Comparison of ENCODE assay signal across 17 cellular contexts in the genomic region with DNA sequence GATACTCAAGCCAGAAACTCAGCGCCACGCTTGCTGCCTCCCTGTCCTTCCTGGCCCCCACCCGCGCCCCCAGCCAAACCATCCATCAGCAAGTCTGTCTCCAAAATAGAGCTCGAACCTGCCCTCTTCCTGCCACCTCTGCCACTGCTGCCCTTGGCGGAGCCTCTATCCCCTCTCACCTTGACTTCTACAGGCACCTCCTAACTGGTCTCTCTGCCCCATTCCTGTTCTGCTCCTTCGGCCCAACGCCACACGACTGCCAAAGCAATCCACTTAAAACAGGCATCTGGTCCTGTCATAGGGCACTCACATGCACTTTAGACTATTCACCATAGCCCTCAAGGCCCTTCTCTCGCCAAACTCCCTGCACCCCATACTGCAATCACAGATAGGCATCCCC.
DNase-seq lines count a peak whose midpoint lies in the region; ATAC-seq and TF ChIP-seq lines count a peak whose summit lies in the region.
"Had no signal": no experiment of that assay in that cellular context is flagged by ENCODE, and none has a peak within 500 bp of the region (broad histone marks: within the 10 kb centered on the region; RNA-seq: fewer than 3 reads in every experiment).

No MANE protein-coding gene starts in this region.

- no peak for TF ChIP-seq POLR2A in breast epithelium (IDR thresholded peaks at IDR 0.05)
- no peak for TF ChIP-seq POLR2A in transverse colon (IDR thresholded peaks at IDR 0.05)

- POLR2A ChIA-PET in MCF 10A (lab: Yijun Ruan, JAX) = interaction anchor here (2.0 to 2.4 kb wide), 2 partner anchors 13 to 17 kb away, joined by 5 to 7 read pairs; no protein-coding TSS in a partner anchor

- peak overlapping the region; percentile 84 to 90 for H3K27ac ChIP-seq in breast epithelium
- no peak overlapping the region for H3K27ac ChIP-seq in lower lobe of right lung
- H3K27ac ChIP-seq in transverse colon = peak overlapping the region; percentile 86 to 93 (median 88)

- peaks cover 0 to 28% of the 10 kb centered on the region in 2 donors for H3K4me1 ChIP-seq in breast epithelium
- H3K4me1 ChIP-seq in lower lobe of right lung = peaks cover 53% of the 10 kb centered on the region
- H3K4me1 ChIP-seq in transverse colon = peaks cover 15 to 64% (median 34%) of the 10 kb centered on the region in 4 donors

- no peaks in the 10 kb centered on the region for H3K36me3 Mint-ChIP-seq in MCF 10A (ENCODE audit: insufficient read depth, unreplicated experiment)

- H3K27ac Mint-ChIP-seq in MCF 10A (ENCODE audit: low read depth, unreplicated experiment) = no peak overlapping the region
- H3K27ac Mint-ChIP-seq: H9 had no signal

- in situ Hi-C loops in transverse colon (cut with MboI; ENCODE audit: low pct_ligation_motif_present in 1 of 4, low pct_unique_long_range_greater_than_20kb in 1 of 4, low sequenced_read_pairs in 3 of 4) = no loop called here

- no TSS peak for BruUV-seq in MCF 10A (replicated peaks; lab: Mats Ljungman, UMichigan)

- DNase-seq in breast epithelium (ENCODE audit: low spot score in 2 of 2) (no peak), MCF 10A (ENCODE audit: unreplicated experiment) (no peak), NCI-H69 (lab: John Stamatoyannopoulos, UW) (peak; percentile 33), lower lobe of right lung (no peak), transverse colon (no peak), NCI-H128 (lab: John Stamatoyannopoulos, UW; ENCODE audit: unreplicated experiment) (no peak), NCI-H2171 treated with DMSO at 0.1 percent for 48 hours (lab: John Stamatoyannopoulos, UW) (no peak), amygdala (lab: John Stamatoyannopoulos, UW) (no peak)
- DNase-seq: C1 segment of cervical spinal cord; DMS 273 treated with DMSO at 0.1 percent for 48 hours; H9; MM.1S; NCI-H1105; NCI-H187; NCI-H2227 treated with DMSO at 0.1 percent for 48 hours; NCI-H526; NK-92 treated with Interleukin-12 subunit alpha and Interleukin-12 subunit beta, amount 100 ng/mL, for 24 hours had no signal

- H3K27me3 ChIP-seq in breast epithelium = no peaks in the 10 kb centered on the region
- peaks cover 10% of the 10 kb centered on the region for H3K27me3 ChIP-seq in lower lobe of right lung (ENCODE audit: low read depth)
- peaks cover 14% of the 10 kb centered on the region for H3K27me3 ChIP-seq in transverse colon

- peak; percentile 43 to 52 for ATAC-seq in lower lobe of right lung

- intact Hi-C loops in breast epithelium (cut with DNase I; ENCODE audit: low total_unique reads) = loop anchor here (5.0 kb wide), 1 partner anchor 1552 kb away; no protein-coding TSS in a partner anchor
- intact Hi-C loops in MCF 10A (cut with micrococcal nuclease) = no loop called here
- intact Hi-C loops in lower lobe of right lung (cut with DNase I) = no loop called here
- intact Hi-C loops in transverse colon (cut with DNase I; ENCODE audit: low total_unique reads) = no loop called here

- peaks cover 27% of the 10 kb centered on the region for H3K4me1 Mint-ChIP-seq in MCF 10A (ENCODE audit: insufficient read depth, unreplicated experiment)

- 87 to 92% methylated on average over 4 to 10 of the region's 10 CpGs for WGBS in transverse colon (ENCODE audit: low coverage in 1 of 2), 2 donors

- no peak for TF ChIP-seq EP300 in transverse colon (IDR thresholded peaks at IDR 0.05; ENCODE audit: low read depth)

- no peaks in the 10 kb centered on the region for H3K9me3 Mint-ChIP-seq in MCF 10A (ENCODE audit: unreplicated experiment)
- H3K9me3 Mint-ChIP-seq: H9 had no signal

- no peaks in the 10 kb centered on the region for H3K36me3 ChIP-seq in breast epithelium
- H3K36me3 ChIP-seq in lower lobe of right lung = no peaks in the 10 kb centered on the region
- H3K36me3 ChIP-seq in transverse colon = no peaks in the 10 kb centered on the region

- H3K4me3 ChIP-seq in breast epithelium (no peak overlapping the region), lower lobe of right lung (no peak overlapping the region), transverse colon (no peak overlapping the region)

- no peak overlapping the region for H3K4me3 Mint-ChIP-seq in MCF 10A (ENCODE audit: unreplicated experiment)
- H3K4me3 Mint-ChIP-seq: H9 had no signal

- CTCF ChIA-PET in MCF 10A (lab: Yijun Ruan, JAX) = interaction anchor here (0.7 to 0.8 kb wide), 2 partner anchors 270 to 271 kb away, joined by 3 to 4 read pairs; no protein-coding TSS in a partner anchor

- H3K9me3 ChIP-seq in breast epithelium (no peaks in the 10 kb centered on the region), lower lobe of right lung (no peaks in the 10 kb centered on the region), transverse colon (no peaks in the 10 kb centered on the region)

- TF ChIP-seq CTCF in breast epithelium (IDR thresholded peaks at IDR 0.05) = no peak
- no peak for TF ChIP-seq CTCF in MCF 10A (IDR thresholded peaks at IDR 0.05; ENCODE audit: unreplicated experiment)
- TF ChIP-seq CTCF in lower lobe of right lung (IDR thresholded peaks at IDR 0.05) = no peak
- TF ChIP-seq CTCF in transverse colon (IDR thresholded peaks at IDR 0.05) = no peak

- no peaks in the 10 kb centered on the region for H3K27me3 Mint-ChIP-seq in MCF 10A (ENCODE audit: insufficient read depth, unreplicated experiment)
